8 cellular contexts compared by ENCODE assay signal in genomic region chr9:89564257-89564878, GRCh38. TPM values are rescaled to one million over a fixed set of nuclear protein-coding genes. Genes with fewer than 3 reads are reported as not detected.
DNase-seq lines count a peak whose midpoint lies in the region; ATAC-seq and TF ChIP-seq lines count a peak whose summit lies in the region.

No MANE protein-coding gene starts in this region.

- DNase-seq in 8988T (peak; percentile 35), HT-29 (ENCODE audit: low spot score) (peak; percentile 56), WERI-Rb-1 (peak; percentile 64), progenitor cell of endocrine pancreas (ENCODE audit: low spot score, unreplicated experiment) (no peak), mucosa of gallbladder (ENCODE audit: low spot score) (no peak), T-helper 17 cell (no peak)
- no peak for DNase-seq in activated naive CD4-positive, alpha-beta T cell treated with anti-CD3 and anti-CD28 coated beads, Interleukin-2, amount 10 ng/mL, durations not matched to agents 7 days and 5 days

- H3K9me3 ChIP-seq in WERI-Rb-1 (ENCODE audit: severe bottlenecking), result no peaks in the 10 kb centered on the region
- H3K9me3 ChIP-seq in T-helper 17 cell (ENCODE audit: control insufficient read depth, low read length, poor library complexity, severe bottlenecking), result no peaks in the 10 kb centered on the region

- no peak overlapping the region for H3K4me3 ChIP-seq in WERI-Rb-1 (ENCODE audit: low read depth, low read length)

- no peak overlapping the region for H3K27ac ChIP-seq in WERI-Rb-1

- H3K4me1 Mint-ChIP-seq in progenitor cell of endocrine pancreas (ENCODE audit: low read depth) (peaks cover 9% of the 10 kb centered on the region), T-helper 17 cell (no peaks in the 10 kb centered on the region)
- H3K4me1 Mint-ChIP-seq in activated naive CD4-positive, alpha-beta T cell treated with anti-CD3 and anti-CD28 coated beads, Interleukin-2, amount 10 ng/mL, durations not matched to agents 7 days and 5 days, result no peaks in the 10 kb centered on the region

- H3K36me3 ChIP-seq in WERI-Rb-1, result no peaks in the 10 kb centered on the region

- H3K9me3 Mint-ChIP-seq in progenitor cell of endocrine pancreas (ENCODE audit: low read depth), result peaks cover 3% of the 10 kb centered on the region
- H3K9me3 Mint-ChIP-seq in activated naive CD4-positive, alpha-beta T cell treated with anti-CD3 and anti-CD28 coated beads, Interleukin-2, amount 10 ng/mL, durations not matched to agents 7 days and 5 days, result no peaks in the 10 kb centered on the region

- TF ChIP-seq CTCF in WERI-Rb-1 (IDR thresholded peaks at IDR 0.05; ENCODE audit: low read depth, low read length) (peak; percentile 47), progenitor cell of endocrine pancreas (IDR thresholded peaks at IDR 0.05; ENCODE audit: unreplicated experiment) (peak; percentile 25)

- no peaks in the 10 kb centered on the region for H3K27me3 Mint-ChIP-seq in progenitor cell of endocrine pancreas
- peaks cover 17% of the 10 kb centered on the region for H3K27me3 Mint-ChIP-seq in T-helper 17 cell
- H3K27me3 Mint-ChIP-seq in activated naive CD4-positive, alpha-beta T cell treated with anti-CD3 and anti-CD28 coated beads, Interleukin-2, amount 10 ng/mL, durations not matched to agents 7 days and 5 days, result peaks cover 53% of the 10 kb centered on the region

- CTCF ChIA-PET in activated naive CD4-positive, alpha-beta T cell treated with anti-CD3 and anti-CD28 coated beads, Interleukin-2, amount 10 ng/mL, durations not matched to agents 7 days and 5 days (lab: Charles Lee), result interaction anchor here (0.7 to 1.6 kb wide), 3 partner anchors 11 to 74 kb away, joined by 3 to 4 read pairs (median 3); no protein-coding TSS in a partner anchor

- H3K4me3 Mint-ChIP-seq in progenitor cell of endocrine pancreas (ENCODE audit: low read depth) (no peak overlapping the region), T-helper 17 cell (no peak overlapping the region)
- no peak overlapping the region for H3K4me3 Mint-ChIP-seq in activated naive CD4-positive, alpha-beta T cell treated with anti-CD3 and anti-CD28 coated beads, Interleukin-2, amount 10 ng/mL, durations not matched to agents 7 days and 5 days

- H3K27me3 ChIP-seq in WERI-Rb-1 (ENCODE audit: insufficient read depth, low read depth, severe bottlenecking), result no peaks in the 10 kb centered on the region

- peak; percentile 78 for ATAC-seq in GM18861 (IDR thresholded peaks at IDR 0.05; ENCODE audit: unreplicated experiment)
- no peak for ATAC-seq in T-helper 17 cell

- H3K36me3 Mint-ChIP-seq in progenitor cell of endocrine pancreas (ENCODE audit: insufficient read depth) (no peaks in the 10 kb centered on the region), T-helper 17 cell (ENCODE audit: low read depth) (no peaks in the 10 kb centered on the region)
- H3K36me3 Mint-ChIP-seq in activated naive CD4-positive, alpha-beta T cell treated with anti-CD3 and anti-CD28 coated beads, Interleukin-2, amount 10 ng/mL, durations not matched to agents 7 days and 5 days, result no peaks in the 10 kb centered on the region

- H3K27ac Mint-ChIP-seq in progenitor cell of endocrine pancreas, result no peak overlapping the region
- no peak overlapping the region for H3K27ac Mint-ChIP-seq in T-helper 17 cell
- no peak overlapping the region for H3K27ac Mint-ChIP-seq in activated naive CD4-positive, alpha-beta T cell treated with anti-CD3 and anti-CD28 coated beads, Interleukin-2, amount 10 ng/mL, durations not matched to agents 7 days and 5 days

RNA-seq across cellular contexts. Expression of gene GADD45G, which starts 40.4 kb away (rescaled TPM):
- 1.3 and 5.2 TPM in 2 replicates for total RNA-seq in HT-29 (2014; rRNA removed; shearing (Covaris generic))
- total RNA-seq in progenitor cell of endocrine pancreas (1.8 and 1.9 TPM in 2 replicates), mucosa of gallbladder (18.8 TPM), T-helper 17 cell (10 to 100 TPM; 14.3 to 15.1 TPM)

Comparison
In these comparisons a context has a peak if more than half of its experiments do, and no peak if none do; other contexts are left out.
1. DNase-seq: peak in 8988T (single experiment), HT-29 (single experiment) and WERI-Rb-1 (single experiment); none in progenitor cell of endocrine pancreas (single experiment), mucosa of gallbladder (single experiment), T-helper 17 cell (0 of 3) and activated naive CD4-positive, alpha-beta T cell treated with anti-CD3 and anti-CD28 coated beads, Interleukin-2, amount 10 ng/mL, durations not matched to agents 7 days and 5 days (single experiment).